ENCODE assay signal across 8 cellular contexts in the genomic region with DNA sequence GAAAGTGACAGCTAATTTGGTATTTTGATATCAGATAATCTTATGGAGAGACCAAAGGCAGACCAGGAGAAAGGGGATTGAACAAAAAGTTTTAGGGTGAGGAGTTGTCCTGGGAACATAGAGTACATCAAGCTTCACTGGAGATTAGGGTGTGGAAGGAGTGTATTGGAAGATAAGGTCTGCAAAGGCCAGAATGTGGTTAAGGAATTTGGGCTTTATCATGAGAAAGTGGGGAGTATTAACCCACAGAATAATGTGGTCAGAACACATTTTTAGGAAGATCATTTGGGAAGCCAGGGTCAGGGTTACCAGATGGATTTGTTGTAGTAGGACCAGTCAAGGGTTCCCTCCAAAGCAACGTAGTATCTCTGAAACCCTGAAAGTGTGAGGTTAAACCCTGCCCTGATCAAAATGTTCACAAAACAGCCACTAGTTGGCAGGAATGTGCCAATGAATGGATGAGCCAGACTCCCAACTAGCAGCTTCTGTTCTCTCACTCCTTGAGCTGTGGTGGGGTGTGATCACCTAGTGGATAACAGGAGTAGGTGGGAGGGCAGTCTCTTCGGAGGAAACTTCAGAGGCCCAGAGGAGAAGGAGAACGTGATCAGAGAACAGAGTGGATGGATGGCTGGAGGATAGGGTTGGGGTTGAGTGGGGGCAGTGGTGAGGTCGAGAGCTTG. TPM values are rescaled to one million over a fixed set of nuclear protein-coding genes. Genes with fewer than 3 reads are reported as not detected.
A peak's percentile ranks its signal among the peaks of the same experiment; 100 is the strongest.
DNase-seq lines count a peak whose midpoint lies in the region; ATAC-seq, FAIRE-seq and TF ChIP-seq lines count a peak whose summit lies in the region.

No MANE protein-coding gene starts in this region.

- H3K9me3 ChIP-seq in endothelial cell of umbilical vein (replicated peaks; ENCODE audit: control insufficient read depth, insufficient read depth, low read length) = no peaks in the 10 kb centered on the region
- no peaks in the 10 kb centered on the region for H3K9me3 ChIP-seq in thyroid gland

- intact Hi-C loops in activated B cell treated with CpG ODN at 0.5 μM for 24 hours (cut with micrococcal nuclease) = loop anchor here (1.0 to 5.0 kb wide), 8 partner anchors 10 to 299 kb away; partner anchors contain the start of genes CFAP57, EBNA1BP2, ERMAP and SVBP
- intact Hi-C loops in endothelial cell of umbilical vein (cut with micrococcal nuclease) = loop anchor here (1.0 to 5.0 kb wide), 3 partner anchors 10 to 156 kb away; partner anchors contain the start of genes C1orf50 and P3H1
- intact Hi-C loops in thyroid gland (cut with DNase I) = no loop called here

- H3K27ac Mint-ChIP-seq in activated B cell treated with CpG ODN at 0.5 μM for 24 hours = peak overlapping the region; percentile 92

- TF ChIP-seq CTCF in activated B cell treated with CpG ODN at 0.5 μM for 24 hours (IDR thresholded peaks at IDR 0.05) (no peak), endothelial cell of umbilical vein (IDR thresholded peaks at IDR 0.05; ENCODE audit: extremely low read depth in 1 of 2, insufficient read depth in 1 of 2, low read depth in 1 of 2, low read length in 2 of 2) (peak; percentile 72 to 78), thyroid gland (IDR thresholded peaks at IDR 0.05) (peak; percentile 38 to 88 (median 74))

- no peaks in the 10 kb centered on the region for H3K79me2 ChIP-seq in endothelial cell of umbilical vein (ENCODE audit: control insufficient read depth, insufficient read depth, low read length)

- FAIRE-seq in endothelial cell of umbilical vein (lab: Jason Lieb, UNC) = peak; percentile 94

- ATAC-seq in HG02759 (IDR thresholded peaks at IDR 0.05; ENCODE audit: unreplicated experiment) (peak; percentile 31), activated B cell treated with CpG ODN at 0.5 μM for 24 hours (ENCODE audit: low read depth) (peak; percentile 18)

- no peak overlapping the region for H3K9ac ChIP-seq in endothelial cell of umbilical vein (replicated peaks; ENCODE audit: extremely low read depth, insufficient read depth, low read length)

- no peaks in the 10 kb centered on the region for H4K20me1 ChIP-seq in endothelial cell of umbilical vein (replicated peaks; ENCODE audit: control insufficient read depth, extremely low read depth, insufficient read depth, low read length)

- H3K36me3 ChIP-seq in endothelial cell of umbilical vein (ENCODE audit: control insufficient read depth in 2 of 2, extremely low read depth in 1 of 2, insufficient read depth in 2 of 2, low read length in 2 of 2) (peaks cover 0 to 11% of the 10 kb centered on the region in 2 experiments), thyroid gland (peaks cover 0 to 7% of the 10 kb centered on the region in 2 donors)

- H3K4me1 Mint-ChIP-seq in activated B cell treated with CpG ODN at 0.5 μM for 24 hours = peaks cover 35% of the 10 kb centered on the region

- H3K4me2 ChIP-seq in endothelial cell of umbilical vein (ENCODE audit: insufficient read depth, low read length) = no peak overlapping the region

- H3K4me3 Mint-ChIP-seq in activated B cell treated with CpG ODN at 0.5 μM for 24 hours = peak overlapping the region; percentile 91

- H2AFZ ChIP-seq in endothelial cell of umbilical vein (ENCODE audit: low read depth, low read length) = peak overlapping the region; percentile 33

- no peak for TF ChIP-seq POLR2A in endothelial cell of umbilical vein (IDR thresholded peaks at IDR 0.05; ENCODE audit: low read depth, low read length)
- no peak for TF ChIP-seq POLR2A in thyroid gland (IDR thresholded peaks at IDR 0.05)

- H3K4me1 ChIP-seq in endothelial cell of umbilical vein (ENCODE audit: control insufficient read depth, extremely low read depth, insufficient read depth, low read length) (peaks cover 10% of the 10 kb centered on the region), thyroid gland (peaks cover 4 to 7% of the 10 kb centered on the region in 2 donors)

- dilution Hi-C loops in endothelial cell of umbilical vein (cut with MboI; ENCODE audit: extremely low pct_ligation_motif_present, low sequenced_read_pairs) = loop anchor here (25.0 kb wide), 1 partner anchor 139 kb away; no protein-coding TSS in a partner anchor

- no peak overlapping the region for H3K27ac ChIP-seq in endothelial cell of umbilical vein (ENCODE audit: insufficient read depth, low read depth, low read length)
- H3K27ac ChIP-seq in thyroid gland = no peak overlapping the region

- no peaks in the 10 kb centered on the region for H3K27me3 ChIP-seq in endothelial cell of umbilical vein (ENCODE audit: control insufficient read depth in 2 of 2, insufficient read depth in 2 of 2, low read length in 2 of 2)
- H3K27me3 ChIP-seq in thyroid gland = no peaks in the 10 kb centered on the region

- no peaks in the 10 kb centered on the region for H3K9me3 Mint-ChIP-seq in activated B cell treated with CpG ODN at 0.5 μM for 24 hours

- POLR2A ChIA-PET in activated B cell treated with CpG ODN at 0.5 μM for 24 hours (lab: Charles Lee) = interaction anchor here (0.6 to 7.9 kb wide), 16 partner anchors 8 to 249 kb away, joined by 3 to 442 read pairs (median 6); partner anchors contain the start of genes C1orf50, CFAP57, EBNA1BP2 and P3H1
- POLR2A ChIA-PET in endothelial cell of umbilical vein (lab: Charles Lee) = no interaction called here

- H3K4me3 ChIP-seq in endothelial cell of umbilical vein (replicated peaks in 1 of 3; ENCODE audit: insufficient read depth in 1 of 3, low read depth in 1 of 3, low read length in 3 of 3) (no peak overlapping the region), thyroid gland (replicated peaks in 1 of 3) (no peak overlapping the region)

- CTCF ChIA-PET in activated B cell treated with CpG ODN at 0.5 μM for 24 hours (lab: Charles Lee) (interaction anchor here (0.6 to 6.6 kb wide), 24 partner anchors 9 to 299 kb away, joined by 3 to 262 read pairs (median 4); partner anchors contain the start of genes P3H1, SVBP and ZNF691), endothelial cell of umbilical vein (lab: Charles Lee) (interaction anchor here (0.6 to 16.3 kb wide), 48 partner anchors 9 to 492 kb away, joined by 3 to 1298 read pairs (median 4); partner anchors contain the start of genes C1orf50, ERMAP, P3H1 and SLC2A1)

- H3K36me3 Mint-ChIP-seq in activated B cell treated with CpG ODN at 0.5 μM for 24 hours (ENCODE audit: low read depth) = peaks cover 31% of the 10 kb centered on the region

- BruUV-seq in endothelial cell of umbilical vein (replicated peaks; lab: Mats Ljungman, UMichigan) = no TSS peak

- H3K27me3 Mint-ChIP-seq in activated B cell treated with CpG ODN at 0.5 μM for 24 hours = no peaks in the 10 kb centered on the region

- peak; percentile 75 for DNase-seq in EH (ENCODE audit: low read depth)
- peak; percentile 71 for DNase-seq in NCI-H345 treated with DMSO at 0.1 percent for 48 hours (lab: John Stamatoyannopoulos, UW; ENCODE audit: unreplicated experiment)
- no peak for DNase-seq in activated B cell treated with CpG ODN at 0.5 μM for 24 hours
- peak; percentile 73 for DNase-seq in endothelial cell of umbilical vein (ENCODE audit: low read depth, low spot score)
- peak; percentile 67 for DNase-seq in midbrain (lab: John Stamatoyannopoulos, UW)
- DNase-seq in thyroid gland = peak; percentile 63 to 67
- DNase-seq in NCI-H128 (lab: John Stamatoyannopoulos, UW; ENCODE audit: unreplicated experiment) = no peak

- H3K9me1 ChIP-seq in endothelial cell of umbilical vein (replicated peaks; ENCODE audit: control insufficient read depth, extremely low read depth, insufficient read depth, low read length) = no peaks in the 10 kb centered on the region

- WGBS in thyroid gland, 2 donors = 29 to 34% methylated on average over 4 of the region's 4 CpGs

TF ChIP-seq in endothelial cell of umbilical vein, 7 proteins besides CTCF, POLR2A, EP300 and RAD21:
- no peak for TF ChIP-seq FOS (IDR thresholded peaks at IDR 0.05; ENCODE audit: borderline replicate concordance, insufficient read depth, low read length)
- no peak for TF ChIP-seq JUN (IDR thresholded peaks at IDR 0.05; ENCODE audit: borderline replicate concordance, insufficient read depth, insufficient read length, low read depth)
- TF ChIP-seq EZH2 (IDR thresholded peaks at IDR 0.05; ENCODE audit: borderline replicate concordance, low read depth, low read length, severe bottlenecking) = no peak
- TF ChIP-seq POLR2AphosphoS5 (IDR thresholded peaks at IDR 0.05; ENCODE audit: insufficient read depth, low read depth, low read length) = no peak
- no peak for TF ChIP-seq GATA2 (IDR thresholded peaks at IDR 0.05; ENCODE audit: insufficient read depth, insufficient read length, low read depth, low read length)
- no peak for TF ChIP-seq MYC (IDR thresholded peaks at IDR 0.05; ENCODE audit: low read depth, low read length)
- TF ChIP-seq MAX (IDR thresholded peaks at IDR 0.05; ENCODE audit: insufficient read depth, insufficient read length) = no peak

RNA-seq across cellular contexts. Expression of gene SLC2A1, which starts 35.8 kb away (rescaled TPM):
- total RNA-seq in activated B cell treated with CpG ODN at 0.5 μM for 24 hours (105 and 117 TPM in 2 replicates), endothelial cell of umbilical vein (38.7 and 42.2 TPM in 2 replicates), thyroid gland (100 to 1,000 TPM in 2 of 4 donors, 10 to 100 TPM in 2; 15.0 to 208 (median 91.4) TPM)
- 46.5 and 52.5 TPM in 2 replicates for polyA plus RNA-seq in endothelial cell of umbilical vein
- 21.5 and 24.7 TPM in 2 replicates for polyA plus RNA-seq in endothelial cell of umbilical vein (2011; cell fraction: cytosol; rRNA removed)
- 28.6 and 30.8 TPM in 2 replicates for polyA plus RNA-seq in endothelial cell of umbilical vein (2011; cell fraction: nucleus; rRNA removed)
- 15.0 and 15.9 TPM in 2 replicates for polyA plus RNA-seq in endothelial cell of umbilical vein (2012)
- polyA minus RNA-seq in endothelial cell of umbilical vein = 37.1 and 43.2 TPM in 2 replicates
- 19.2 TPM for polyA minus RNA-seq in endothelial cell of umbilical vein (2011; cell fraction: cytosol; rRNA and poly(A)+ RNA removed)
- polyA minus RNA-seq in endothelial cell of umbilical vein (2011; cell fraction: nucleus; rRNA and poly(A)+ RNA removed) = 21.7 and 24.7 TPM in 2 replicates

Comparison
In these comparisons a context has a peak if more than half of its experiments do, and no peak if none do; other contexts are left out.
1. DNase-seq: peak in EH (single experiment), NCI-H345 treated with DMSO at 0.1 percent for 48 hours (single experiment), endothelial cell of umbilical vein (single experiment), midbrain (single experiment) and thyroid gland (2 of 2); none in activated B cell treated with CpG ODN at 0.5 μM for 24 hours (single experiment) and NCI-H128 (single experiment).